Comparison of ENCODE assay signal across 9 cellular contexts in the genomic region with DNA sequence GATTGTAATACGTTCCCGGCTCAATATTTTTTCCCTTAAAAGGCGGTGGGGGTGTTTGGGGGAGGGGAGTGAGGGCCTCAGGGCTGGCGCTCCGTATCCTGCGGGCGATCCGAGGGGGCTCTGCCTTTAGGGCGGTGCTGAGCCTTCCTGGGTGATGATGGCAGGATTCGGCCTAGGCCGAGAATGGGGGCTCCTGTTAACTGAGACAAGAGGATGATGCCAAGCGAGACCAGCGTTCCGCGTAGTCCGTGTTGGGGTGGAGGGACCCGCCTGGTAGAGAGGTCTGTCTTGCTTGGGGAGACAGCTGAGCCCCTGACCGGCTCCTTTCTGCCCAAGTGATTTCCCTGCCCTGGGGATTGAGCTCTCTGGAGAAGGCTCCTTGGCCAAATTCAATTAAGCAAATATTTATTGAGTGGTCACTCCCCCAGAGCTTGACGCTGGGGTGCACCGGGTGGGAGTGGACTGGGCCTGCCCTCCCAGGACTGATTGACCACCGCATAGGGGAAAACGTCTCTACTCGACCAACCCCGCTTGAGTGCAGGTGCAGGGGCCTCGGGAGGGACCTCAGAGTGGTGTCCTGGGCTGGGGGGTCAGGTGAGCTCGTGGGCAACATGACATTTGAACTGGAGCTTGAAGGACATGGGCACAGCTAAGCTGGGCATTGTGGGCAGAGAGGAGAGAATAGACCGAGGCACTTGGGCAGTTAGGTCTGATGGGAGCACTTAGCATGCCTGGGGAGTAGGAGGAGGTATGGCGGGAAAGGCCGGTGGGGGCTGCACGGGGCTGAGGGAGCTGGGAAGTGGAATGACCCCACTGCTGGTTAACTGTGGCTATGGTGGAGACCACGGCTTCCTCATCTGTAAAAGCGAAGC. TPM values are rescaled to one million over a fixed set of nuclear protein-coding genes. Genes with fewer than 3 reads are reported as not detected.
DNase-seq lines count a peak whose midpoint lies in the region; ATAC-seq and TF ChIP-seq lines count a peak whose summit lies in the region.
"Had no signal": no experiment of that assay in that cellular context is flagged by ENCODE, and none has a peak within 500 bp of the region (broad histone marks: within the 10 kb centered on the region; RNA-seq: fewer than 3 reads in every experiment).

No MANE protein-coding gene starts in this region.

- no peak overlapping the region for H2AK5ac ChIP-seq in H9 (ENCODE audit: insufficient read length, low read length)

- H3K4me3 ChIP-seq in WERI-Rb-1 (ENCODE audit: low read depth, low read length), result peak overlapping the region; percentile 66
- H3K4me3 ChIP-seq in iPS-15b (ENCODE audit: low read depth, low read length), result peak overlapping the region; percentile 61
- H3K4me3 ChIP-seq in smooth muscle cell, result peak overlapping the region; percentile 60

- H3F3A ChIP-seq in smooth muscle cell (ENCODE audit: low read depth), result no peaks in the 10 kb centered on the region

- no peak overlapping the region for H3K18ac ChIP-seq in H9 (ENCODE audit: insufficient read length, low read depth, low read length)

- H4K20me1 ChIP-seq in H9 (ENCODE audit: control insufficient read depth, insufficient read depth, insufficient read length) (no peaks in the 10 kb centered on the region), smooth muscle cell (ENCODE audit: low read depth) (no peaks in the 10 kb centered on the region)

- H3K27me3 ChIP-seq in H9 (ENCODE audit: insufficient read depth, low read length) (peaks cover 8% of the 10 kb centered on the region; the same call in 1 of the 2 replicates), WERI-Rb-1 (ENCODE audit: insufficient read depth, low read depth, severe bottlenecking) (no peaks in the 10 kb centered on the region), iPS-15b (ENCODE audit: control insufficient read depth, insufficient read depth, low read length) (peaks cover 38% of the 10 kb centered on the region), smooth muscle cell (ENCODE audit: low read depth) (peaks cover 34% of the 10 kb centered on the region)

- no peaks in the 10 kb centered on the region; a peak in 1 of 5 replicates for H3K9me3 Mint-ChIP-seq in H9
- H3K9me3 Mint-ChIP-seq: dendritic cell treated with granulocyte-macrophage colony-stimulating factor and Interleukin-4, amounts not matched to agents 40 ng/mL and 50 ng/mL, for 4 days had no signal

- no peak overlapping the region for H4K8ac ChIP-seq in H9 (replicated peaks; ENCODE audit: insufficient read length, low read depth, low read length)

- H3K27ac ChIP-seq in H9 (ENCODE audit: insufficient read length, low read depth, low read length) (no peak overlapping the region), WERI-Rb-1 (peak overlapping the region; percentile 87), smooth muscle cell (ENCODE audit: low read depth) (no peak overlapping the region)

- H3K4me2 ChIP-seq in H9 (ENCODE audit: insufficient read depth, insufficient read length, low read length) (peak overlapping the region; percentile 50), smooth muscle cell (peak overlapping the region; percentile 97)

- no peaks in the 10 kb centered on the region for H3K79me1 ChIP-seq in H9 (ENCODE audit: insufficient read depth, low read depth, low read length, poor library complexity, severe bottlenecking)

- intact Hi-C loops in left colon (cut with DNase I, micrococcal nuclease), result no loop called here

- H3K4me1 ChIP-seq in H9 (ENCODE audit: insufficient read depth, low read length) (no peaks in the 10 kb centered on the region), iPS-15b (ENCODE audit: control insufficient read depth, insufficient read depth, low read length) (no peaks in the 10 kb centered on the region), smooth muscle cell (ENCODE audit: low read depth) (peaks cover 4% of the 10 kb centered on the region)

- H3K14ac ChIP-seq in H9 (ENCODE audit: insufficient read depth, low read length), result no peak overlapping the region

- H2BK20ac ChIP-seq in H9 (ENCODE audit: low read depth, low read length, poor library complexity, severe bottlenecking), result no peak overlapping the region

- peaks cover 0 to 6% (median 0%) of the 10 kb centered on the region in 3 experiments; a peak in 2 of 7 replicates for H3K36me3 Mint-ChIP-seq in H9 (ENCODE audit: insufficient read depth in 1 of 3, low read depth in 3 of 3)

- no peak overlapping the region for H2BK5ac ChIP-seq in H9 (ENCODE audit: insufficient read length, low read length)

- H3K56ac ChIP-seq in H9 (ENCODE audit: insufficient read length, low read depth, low read length), result no peak overlapping the region

- no peak overlapping the region for H3T11ph ChIP-seq in H9 (ENCODE audit: low read length)

- WGBS in H9 (ENCODE audit: extremely low coverage, insufficient read length, low lambda C conversion rate), result no CpG with 5 or more reads among the region's 32 CpGs
- WGBS in smooth muscle cell (ENCODE audit: low lambda C conversion rate), result 64% methylated on average over 31 of the region's 32 CpGs

- ATAC-seq in left colon, result no peak

- no peak for TF ChIP-seq CTCF in H9 (conservative IDR thresholded peaks at IDR 0.05)
- TF ChIP-seq CTCF in WERI-Rb-1 (IDR thresholded peaks at IDR 0.05; ENCODE audit: low read depth, low read length), result no peak
- TF ChIP-seq CTCF in smooth muscle cell (IDR thresholded peaks at IDR 0.05; ENCODE audit: borderline replicate concordance, insufficient read depth, poor library complexity, severe bottlenecking), result no peak

- H4K91ac ChIP-seq in H9 (ENCODE audit: insufficient read length, low read depth, low read length), result no peak overlapping the region

- no peak overlapping the region for H2BK120ac ChIP-seq in H9 (ENCODE audit: low read depth, low read length, poor library complexity, severe bottlenecking)

- H3K79me2 ChIP-seq in H9 (ENCODE audit: insufficient read depth, low read length), result no peaks in the 10 kb centered on the region
- H3K79me2 ChIP-seq in smooth muscle cell (ENCODE audit: low read depth), result no peaks in the 10 kb centered on the region

- H4K5ac ChIP-seq in H9 (ENCODE audit: insufficient read length, low read depth, low read length), result no peak overlapping the region

- H3K36me3 ChIP-seq in WERI-Rb-1 (peaks cover 33% of the 10 kb centered on the region), iPS-15b (ENCODE audit: control insufficient read depth, insufficient read depth, low read length) (no peaks in the 10 kb centered on the region), smooth muscle cell (ENCODE audit: low read depth) (no peaks in the 10 kb centered on the region)

- H3K27me3 Mint-ChIP-seq in H9 (ENCODE audit: low read depth), result peaks cover 76% of the 10 kb centered on the region

- H3K9ac ChIP-seq in H9 (ENCODE audit: extremely low read depth, insufficient read length, low read length), result no peak overlapping the region
- no peak overlapping the region for H3K9ac ChIP-seq in iPS-15b (ENCODE audit: low read depth, low read length)
- H3K9ac ChIP-seq in smooth muscle cell (ENCODE audit: low read depth), result no peak overlapping the region

- H3K4me1 Mint-ChIP-seq in H9, result peaks cover 12 to 27% of the 10 kb centered on the region in 2 experiments; a peak in 3 of 4 replicates

- peak overlapping the region; percentile 66 to 86 for H3K4me3 Mint-ChIP-seq in H9

- no peak overlapping the region for H3K27ac Mint-ChIP-seq in H9
- H3K27ac Mint-ChIP-seq: dendritic cell treated with granulocyte-macrophage colony-stimulating factor and Interleukin-4, amounts not matched to agents 40 ng/mL and 50 ng/mL, for 4 days had no signal

- H2AFZ ChIP-seq in H9 (ENCODE audit: low read length) (no peak overlapping the region), smooth muscle cell (ENCODE audit: low read depth) (peak overlapping the region; percentile 75)

- H3K23ac ChIP-seq in H9 (ENCODE audit: insufficient read length, low read depth, low read length), result no peak overlapping the region

- H3K9me3 ChIP-seq in H9 (ENCODE audit: control insufficient read depth, low read depth, low read length), result no peaks in the 10 kb centered on the region
- no peaks in the 10 kb centered on the region for H3K9me3 ChIP-seq in WERI-Rb-1 (ENCODE audit: severe bottlenecking)
- H3K9me3 ChIP-seq in iPS-15b (ENCODE audit: control insufficient read depth, insufficient read depth, low read length), result no peaks in the 10 kb centered on the region
- H3K9me3 ChIP-seq in smooth muscle cell (replicated peaks; ENCODE audit: low read depth), result no peaks in the 10 kb centered on the region

- DNase-seq in H9 (no peak), WERI-Rb-1 (no peak), smooth muscle cell (lab: John Stamatoyannopoulos, UW; ENCODE audit: unreplicated experiment) (no peak), dermis blood vessel endothelial cell (no peak), left colon (no peak), HuH-7.5 (ENCODE audit: low spot score) (no peak), HUDEP-2 (lab: John Stamatoyannopoulos, UW; ENCODE audit: unreplicated experiment in 76 of 76) (no peak)

- H2BK12ac ChIP-seq in H9 (ENCODE audit: insufficient read length, low read depth, low read length), result no peak overlapping the region

- no peak overlapping the region for H2BK15ac ChIP-seq in H9 (ENCODE audit: low read depth, low read length)

- peaks cover 11% of the 10 kb centered on the region for H3K23me2 ChIP-seq in H9 (ENCODE audit: insufficient read length, low read depth, low read length, poor library complexity, severe bottlenecking)

- H3K4ac ChIP-seq in H9 (ENCODE audit: low read depth, low read length), result no peak overlapping the region

RNA-seq across cellular contexts. Expression of a gene that starts 1.1 kb away (rescaled TPM):
- 5.0 and 5.2 TPM in 2 replicates for total RNA-seq in H9 (2021)
- total RNA-seq in smooth muscle cell, result 1.2 and 1.3 TPM in 2 replicates
- 0.50 and 2.0 TPM in 2 replicates for polyA plus RNA-seq in smooth muscle cell
- total RNA-seq in dermis blood vessel endothelial cell, result 0.37 and 0.68 TPM in 2 replicates
- total RNA-seq in left colon, result 1 to 10 TPM; 1.0 to 2.9 TPM
